Comparison of ENCODE assay signal across 8 cellular contexts in the genomic region with DNA sequence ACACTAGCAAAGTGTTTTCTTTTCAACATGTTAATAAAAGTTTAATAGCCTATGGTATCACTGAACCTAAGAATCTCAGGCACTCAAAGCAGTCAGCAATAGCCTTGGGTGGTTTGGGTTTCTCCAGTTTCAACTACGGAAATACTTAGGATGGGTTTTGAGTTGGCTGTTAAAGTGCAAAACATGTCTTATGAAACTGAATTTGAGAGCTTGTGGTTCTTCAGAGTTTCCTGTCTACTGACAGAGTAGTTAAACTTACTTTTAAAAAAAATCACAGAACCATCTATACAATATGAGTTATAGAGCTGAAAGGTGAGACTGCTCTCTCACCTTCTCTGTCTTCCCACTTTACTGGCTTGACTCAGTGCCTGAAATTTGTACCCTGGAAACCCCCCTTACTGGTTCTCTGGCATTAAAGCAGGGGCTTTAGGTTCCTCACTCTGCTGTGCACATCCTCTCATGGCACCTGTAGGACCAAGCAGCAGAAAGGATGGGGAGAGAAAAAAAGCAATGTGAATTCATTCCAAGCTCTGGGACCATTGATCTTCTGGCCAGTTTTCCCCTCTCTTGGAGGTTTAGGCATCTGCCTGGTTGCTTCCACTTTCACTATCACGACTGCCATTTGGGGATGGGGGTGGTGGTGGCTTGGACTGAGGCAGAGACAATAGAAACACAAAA. TPM values are rescaled to one million over a fixed set of nuclear protein-coding genes. Genes with fewer than 3 reads are reported as not detected.
DNase-seq lines count a peak whose midpoint lies in the region; ATAC-seq and TF ChIP-seq lines count a peak whose summit lies in the region.

No MANE protein-coding gene starts in this region.

- H3K27ac Mint-ChIP-seq in WTC11 (peak overlapping the region; percentile 47; the same call in 1 of the 2 replicates), neural progenitor cell (no peak overlapping the region)

- H3F3A ChIP-seq in neural progenitor cell (ENCODE audit: low read depth): peaks cover 13% of the 10 kb centered on the region

- peaks cover 20% of the 10 kb centered on the region for H3K36me3 Mint-ChIP-seq in WTC11
- no peaks in the 10 kb centered on the region for H3K36me3 Mint-ChIP-seq in neural progenitor cell

- no peak overlapping the region for H3K9ac ChIP-seq in neural progenitor cell

- no peaks in the 10 kb centered on the region for H3K9me3 ChIP-seq in neural progenitor cell (ENCODE audit: low read depth)

- H4K20me1 ChIP-seq in neural progenitor cell (ENCODE audit: low read depth): no peaks in the 10 kb centered on the region

- peak overlapping the region; percentile 4 for H3K4me3 ChIP-seq in neural progenitor cell

- H2AFZ ChIP-seq in neural progenitor cell (replicated peaks): peak overlapping the region; percentile 93

- peak in 4 of 6 experiments; percentile 4 to 66 (median 63) for DNase-seq in stimulated activated naive CD4-positive, alpha-beta T cell (lab: John Stamatoyannopoulos, UW)
- no peak for DNase-seq in stimulated activated naive CD4-positive, alpha-beta T cell treated with Interleukin-2 at 50 U/mL for 16 hours (lab: John Stamatoyannopoulos, UW)
- DNase-seq in WTC11 (ENCODE audit: low spot score) (no peak), neural progenitor cell (ENCODE audit: low spot score) (peak; percentile 31), SKM-1 treated with dmso at 0.1 percent for 144 hours (lab: John Stamatoyannopoulos, UW; ENCODE audit: unreplicated experiment) (no peak), NCI-H2029 treated with DMSO at 0.1 percent for 48 hours (lab: John Stamatoyannopoulos, UW) (no peak)
- no peak for DNase-seq in effector CD8-positive, alpha-beta T cell (lab: John Stamatoyannopoulos, UW)

- no peaks in the 10 kb centered on the region for H3K79me2 ChIP-seq in neural progenitor cell (ENCODE audit: low read depth)

- ATAC-seq in HG03039 (IDR thresholded peaks at IDR 0.05; ENCODE audit: unreplicated experiment): peak; percentile 91
- peak; percentile 55; the same call in 1 of the 2 replicates for ATAC-seq in WTC11

- CTCF ChIA-PET in WTC11 (lab: Charles Lee): interaction anchor here (1.2 kb wide), 1 partner anchor 12 kb away, joined by 3 read pairs; no protein-coding TSS in a partner anchor

- peak overlapping the region; percentile 42 for H3K27ac ChIP-seq in neural progenitor cell

- H3K36me3 ChIP-seq in neural progenitor cell: no peaks in the 10 kb centered on the region

- peaks cover 24% of the 10 kb centered on the region for H3K9me3 Mint-ChIP-seq in WTC11
- H3K9me3 Mint-ChIP-seq in neural progenitor cell: peaks cover 15% of the 10 kb centered on the region

- no peaks in the 10 kb centered on the region for H3K27me3 ChIP-seq in neural progenitor cell

- H3K4me3 Mint-ChIP-seq in WTC11: no peak overlapping the region
- no peak overlapping the region for H3K4me3 Mint-ChIP-seq in neural progenitor cell

- POLR2A ChIA-PET in WTC11 (lab: Charles Lee): interaction anchor here (0.6 kb wide), 1 partner anchor 515 kb away, joined by 3 read pairs; no protein-coding TSS in a partner anchor

- peak overlapping the region; percentile 62 for H3K4me2 ChIP-seq in neural progenitor cell

- TF ChIP-seq CTCF in WTC11 (IDR thresholded peaks at IDR 0.05) (no peak), neural progenitor cell (IDR thresholded peaks at IDR 0.05) (no peak)

- peaks cover 16% of the 10 kb centered on the region for H3K4me1 Mint-ChIP-seq in WTC11
- peaks cover 5% of the 10 kb centered on the region for H3K4me1 Mint-ChIP-seq in neural progenitor cell

- H3K4me1 ChIP-seq in neural progenitor cell: peaks cover 17% of the 10 kb centered on the region

- H3K27me3 Mint-ChIP-seq in WTC11 (ENCODE audit: low read depth) (no peaks in the 10 kb centered on the region), neural progenitor cell (ENCODE audit: insufficient read depth, low read depth) (no peaks in the 10 kb centered on the region)

TF ChIP-seq in WTC11, 78 proteins besides CTCF, POLR2A, EP300 and RAD21 (continues in another document):
- TF ChIP-seq, protein P1, sequence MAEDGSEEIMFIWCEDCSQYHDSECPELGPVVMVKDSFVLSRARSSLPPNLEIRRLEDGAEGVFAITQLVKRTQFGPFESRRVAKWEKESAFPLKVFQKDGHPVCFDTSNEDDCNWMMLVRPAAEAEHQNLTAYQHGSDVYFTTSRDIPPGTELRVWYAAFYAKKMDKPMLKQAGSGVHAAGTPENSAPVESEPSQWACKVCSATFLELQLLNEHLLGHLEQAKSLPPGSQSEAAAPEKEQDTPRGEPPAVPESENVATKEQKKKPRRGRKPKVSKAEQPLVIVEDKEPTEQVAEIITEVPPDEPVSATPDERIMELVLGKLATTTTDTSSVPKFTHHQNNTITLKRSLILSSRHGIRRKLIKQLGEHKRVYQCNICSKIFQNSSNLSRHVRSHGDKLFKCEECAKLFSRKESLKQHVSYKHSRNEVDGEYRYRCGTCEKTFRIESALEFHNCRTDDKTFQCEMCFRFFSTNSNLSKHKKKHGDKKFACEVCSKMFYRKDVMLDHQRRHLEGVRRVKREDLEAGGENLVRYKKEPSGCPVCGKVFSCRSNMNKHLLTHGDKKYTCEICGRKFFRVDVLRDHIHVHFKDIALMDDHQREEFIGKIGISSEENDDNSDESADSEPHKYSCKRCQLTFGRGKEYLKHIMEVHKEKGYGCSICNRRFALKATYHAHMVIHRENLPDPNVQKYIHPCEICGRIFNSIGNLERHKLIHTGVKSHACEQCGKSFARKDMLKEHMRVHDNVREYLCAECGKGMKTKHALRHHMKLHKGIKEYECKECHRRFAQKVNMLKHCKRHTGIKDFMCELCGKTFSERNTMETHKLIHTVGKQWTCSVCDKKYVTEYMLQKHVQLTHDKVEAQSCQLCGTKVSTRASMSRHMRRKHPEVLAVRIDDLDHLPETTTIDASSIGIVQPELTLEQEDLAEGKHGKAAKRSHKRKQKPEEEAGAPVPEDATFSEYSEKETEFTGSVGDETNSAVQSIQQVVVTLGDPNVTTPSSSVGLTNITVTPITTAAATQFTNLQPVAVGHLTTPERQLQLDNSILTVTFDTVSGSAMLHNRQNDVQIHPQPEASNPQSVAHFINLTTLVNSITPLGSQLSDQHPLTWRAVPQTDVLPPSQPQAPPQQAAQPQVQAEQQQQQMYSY (CRISPR knock-in tag; IDR thresholded peaks at IDR 0.05): no peak
- TF ChIP-seq, protein P2, sequence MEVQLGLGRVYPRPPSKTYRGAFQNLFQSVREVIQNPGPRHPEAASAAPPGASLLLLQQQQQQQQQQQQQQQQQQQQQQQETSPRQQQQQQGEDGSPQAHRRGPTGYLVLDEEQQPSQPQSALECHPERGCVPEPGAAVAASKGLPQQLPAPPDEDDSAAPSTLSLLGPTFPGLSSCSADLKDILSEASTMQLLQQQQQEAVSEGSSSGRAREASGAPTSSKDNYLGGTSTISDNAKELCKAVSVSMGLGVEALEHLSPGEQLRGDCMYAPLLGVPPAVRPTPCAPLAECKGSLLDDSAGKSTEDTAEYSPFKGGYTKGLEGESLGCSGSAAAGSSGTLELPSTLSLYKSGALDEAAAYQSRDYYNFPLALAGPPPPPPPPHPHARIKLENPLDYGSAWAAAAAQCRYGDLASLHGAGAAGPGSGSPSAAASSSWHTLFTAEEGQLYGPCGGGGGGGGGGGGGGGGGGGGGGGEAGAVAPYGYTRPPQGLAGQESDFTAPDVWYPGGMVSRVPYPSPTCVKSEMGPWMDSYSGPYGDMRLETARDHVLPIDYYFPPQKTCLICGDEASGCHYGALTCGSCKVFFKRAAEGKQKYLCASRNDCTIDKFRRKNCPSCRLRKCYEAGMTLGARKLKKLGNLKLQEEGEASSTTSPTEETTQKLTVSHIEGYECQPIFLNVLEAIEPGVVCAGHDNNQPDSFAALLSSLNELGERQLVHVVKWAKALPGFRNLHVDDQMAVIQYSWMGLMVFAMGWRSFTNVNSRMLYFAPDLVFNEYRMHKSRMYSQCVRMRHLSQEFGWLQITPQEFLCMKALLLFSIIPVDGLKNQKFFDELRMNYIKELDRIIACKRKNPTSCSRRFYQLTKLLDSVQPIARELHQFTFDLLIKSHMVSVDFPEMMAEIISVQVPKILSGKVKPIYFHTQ (CRISPR knock-in tag; IDR thresholded peaks at IDR 0.05): no peak
- TF ChIP-seq, protein P3, sequence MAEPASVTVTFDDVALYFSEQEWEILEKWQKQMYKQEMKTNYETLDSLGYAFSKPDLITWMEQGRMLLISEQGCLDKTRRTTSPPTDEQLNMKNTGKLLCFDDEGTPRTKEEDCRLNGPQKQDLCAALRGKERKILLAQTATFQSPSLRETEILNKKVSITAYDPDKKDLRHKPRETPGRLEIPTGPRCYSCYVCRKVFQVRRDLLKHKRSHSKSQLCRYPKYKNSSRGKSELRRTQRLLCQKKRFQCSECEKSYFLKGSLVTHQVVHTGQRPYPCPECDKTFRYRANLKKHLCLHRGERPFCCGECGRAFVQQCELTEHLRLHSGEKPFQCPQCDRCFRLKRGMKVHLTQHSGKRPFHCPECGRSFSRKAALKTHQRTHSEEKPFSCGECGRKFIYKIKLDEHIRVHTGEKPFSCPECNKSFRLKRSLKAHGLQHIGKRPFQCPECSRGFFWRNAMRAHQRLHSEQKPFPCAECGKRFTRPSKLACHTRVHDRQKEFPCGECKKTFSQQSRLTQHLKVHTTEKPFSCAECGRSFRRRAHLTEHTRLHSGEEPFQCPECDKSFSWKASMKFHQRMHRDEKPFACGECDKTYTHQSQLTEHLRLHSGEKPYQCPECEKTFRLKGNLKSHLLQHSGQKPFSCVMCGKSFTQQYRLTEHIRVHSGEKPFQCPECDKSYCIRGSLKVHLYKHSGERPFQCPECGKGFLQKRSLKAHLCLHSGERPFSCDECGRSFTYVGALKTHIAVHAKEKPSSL (CRISPR knock-in tag; conservative IDR thresholded peaks at IDR 0.05): no peak
- TF ChIP-seq SOX15 (CRISPR knock-in tag; IDR thresholded peaks at IDR 0.05) (no peak), PRRX2 (CRISPR knock-in tag; IDR thresholded peaks at IDR 0.05) (no peak), CREM (CRISPR knock-in tag; IDR thresholded peaks at IDR 0.05) (no peak), ZNF121 (CRISPR knock-in tag; IDR thresholded peaks at IDR 0.05) (no peak), RORB (CRISPR knock-in tag; IDR thresholded peaks at IDR 0.05) (no peak)
- TF ChIP-seq, protein P4, sequence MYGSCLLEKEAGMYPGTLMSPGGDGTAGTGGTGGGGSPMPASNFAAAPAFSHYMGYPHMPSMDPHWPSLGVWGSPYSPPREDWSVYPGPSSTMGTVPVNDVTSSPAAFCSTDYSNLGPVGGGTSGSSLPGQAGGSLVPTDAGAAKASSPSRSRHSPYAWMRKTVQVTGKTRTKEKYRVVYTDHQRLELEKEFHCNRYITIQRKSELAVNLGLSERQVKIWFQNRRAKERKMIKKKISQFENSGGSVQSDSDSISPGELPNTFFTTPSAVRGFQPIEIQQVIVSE (CRISPR knock-in tag; IDR thresholded peaks at IDR 0.05; ENCODE audit: borderline replicate concordance): no peak

RNA-seq across cellular contexts. Expression of a gene that starts 18.1 kb away (rescaled TPM):
- total RNA-seq in WTC11 (2021): 8.5 to 10.2 TPM (median 8.8 TPM) in 3 replicates
- 0.46 and 1.8 TPM in 2 replicates for total RNA-seq in neural progenitor cell (ENCODE audit: low replicate concordance)

Comparison
In these comparisons a context has a peak if more than half of its experiments do, and no peak if none do; other contexts are left out.
1. DNase-seq: peak in stimulated activated naive CD4-positive, alpha-beta T cell (4 of 6) and neural progenitor cell (single experiment); none in stimulated activated naive CD4-positive, alpha-beta T cell treated with Interleukin-2 at 50 U/mL for 16 hours (single experiment), WTC11 (single experiment), SKM-1 treated with dmso at 0.1 percent for 144 hours (single experiment), NCI-H2029 treated with DMSO at 0.1 percent for 48 hours (single experiment) and effector CD8-positive, alpha-beta T cell (single experiment).